Comparison of ENCODE assay signal across 8 cellular contexts in the genomic region with DNA sequence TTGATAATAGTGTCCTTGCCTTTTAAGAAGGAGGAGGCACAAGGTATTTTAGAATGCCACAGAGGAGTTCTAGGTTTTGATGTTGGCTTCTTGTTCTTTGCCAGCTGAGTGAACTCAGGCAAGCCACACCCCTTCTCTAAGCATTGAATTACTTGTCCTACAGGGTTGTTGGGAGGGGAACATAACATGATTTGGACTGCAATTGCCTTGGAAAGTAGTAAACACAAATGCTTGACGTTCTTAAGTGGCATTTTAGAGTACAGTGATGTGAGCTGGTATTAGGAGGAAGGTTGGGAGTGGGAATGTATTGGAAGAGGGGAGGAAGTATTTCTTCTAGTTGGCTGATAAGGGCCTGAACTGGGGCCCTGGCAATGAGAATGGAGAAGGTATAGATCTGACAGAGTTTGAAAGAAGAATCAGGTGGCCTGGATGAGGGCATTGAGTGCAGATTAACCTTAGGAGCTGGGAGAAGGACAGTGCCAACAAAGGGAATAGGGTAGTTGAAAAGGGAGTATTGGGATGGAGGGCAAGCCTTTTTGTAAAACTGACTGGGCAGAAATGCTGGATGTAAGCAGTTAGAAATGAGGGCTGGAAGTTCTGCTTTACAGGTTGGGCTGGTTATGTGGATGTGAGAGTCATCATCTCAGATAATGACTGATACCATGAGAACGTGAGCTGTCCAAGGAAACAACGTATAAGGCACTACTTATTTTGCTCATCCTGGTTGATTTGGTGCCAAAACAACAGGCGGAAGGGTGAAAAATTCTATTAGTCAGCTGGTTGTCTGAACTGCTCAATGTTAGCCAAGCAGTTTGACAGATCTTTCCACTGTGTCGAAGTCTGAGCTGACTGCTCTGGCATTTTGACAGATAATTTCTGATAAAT. TPM values are rescaled to one million over a fixed set of nuclear protein-coding genes. Genes with fewer than 3 reads are reported as not detected.
A peak's percentile ranks its signal among the peaks of the same experiment; 100 is the strongest.
DNase-seq lines count a peak whose midpoint lies in the region; ATAC-seq lines count a peak whose summit lies in the region.

No MANE protein-coding gene starts in this region.

- in situ Hi-C loops in G401 (cut with HindIII; ENCODE audit: low sequenced_read_pairs): no loop called here

- ATAC-seq in GM18873 (IDR thresholded peaks at IDR 0.05; ENCODE audit: low FRiP score, unreplicated experiment): peak; percentile 27
- ATAC-seq in HG03025 (IDR thresholded peaks at IDR 0.05; ENCODE audit: low FRiP score, unreplicated experiment): peak; percentile 50
- ATAC-seq in left lobe of liver: peak; percentile 46

- DNase-seq in amniotic epithelial cell (ENCODE audit: low read depth) (peak; percentile 95), left lobe of liver (ENCODE audit: low spot score) (no peak), NOMO-1 treated with DMSO at 0.1 percent for 48 hours (lab: John Stamatoyannopoulos, UW; ENCODE audit: unreplicated experiment) (no peak), mesenteric fat pad (ENCODE audit: low spot score) (no peak), G401 (ENCODE audit: low spot score) (no peak), NCI-H1105 treated with DMSO at 0.1 percent for 48 hours (lab: John Stamatoyannopoulos, UW) (no peak)

RNA-seq across cellular contexts. Expression of gene KAT2B, which starts 16.7 kb away (rescaled TPM):
- total RNA-seq in left lobe of liver: 25.6 TPM
- 35.2 TPM for total RNA-seq in mesenteric fat pad
- 0.61 and 0.80 TPM in 2 replicates for total RNA-seq in G401 (2014; rRNA removed; shearing (Covaris generic))

RNA-seq across cellular contexts. Expression of gene PP2D1, which starts 44.9 kb away (rescaled TPM):
- total RNA-seq in left lobe of liver (not detected), mesenteric fat pad (not detected)
- not detected in 2 replicates for total RNA-seq in G401 (2014; rRNA removed; shearing (Covaris generic))

Comparison
In these comparisons a context has a peak if more than half of its experiments do, and no peak if none do; other contexts are left out.
1. RNA of gene KAT2B, which starts 16.7 kb away (total RNA-seq): 35.2 TPM in mesenteric fat pad (single experiment) and 25.6 TPM in left lobe of liver (single experiment); 0.61 to 0.80 TPM in G401; every median in the first group is over 10 times any median in the second.
2. Peak in every context shown above with its lines, with median percentiles within 50 percentile points of each other: ATAC-seq.